In the genomic region with DNA sequence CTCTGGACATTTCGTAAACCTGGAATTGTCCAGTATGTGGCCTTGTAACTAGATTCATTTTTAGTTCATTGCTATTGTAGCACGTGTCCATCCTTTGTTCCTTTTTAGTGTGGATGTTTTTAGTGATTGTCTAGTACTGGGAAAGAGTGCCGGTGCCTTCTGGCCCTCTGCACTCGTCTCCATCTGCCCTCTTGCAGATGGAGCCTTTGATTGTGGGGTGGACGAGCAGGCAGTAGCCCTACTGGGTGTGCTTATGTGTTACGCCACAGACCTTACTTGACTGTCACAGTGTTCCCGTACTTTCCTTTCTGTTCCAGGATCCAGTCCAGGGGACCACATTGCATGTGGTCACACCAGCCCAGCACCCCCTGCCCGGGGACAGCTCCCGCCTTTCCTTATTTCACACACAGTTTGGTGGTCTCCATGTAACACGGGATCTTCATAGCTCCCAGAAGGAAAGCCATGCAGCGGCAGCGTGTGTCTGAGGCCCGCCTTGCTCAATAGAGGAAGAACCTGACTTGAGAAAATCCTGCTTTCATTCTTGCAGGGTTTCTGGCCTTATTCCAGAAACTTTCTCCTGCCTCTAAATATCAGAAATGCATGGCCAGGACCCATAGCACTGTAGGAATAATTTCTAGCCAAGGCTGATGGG, we compare ENCODE assay signal across 17 cellular contexts. TPM values are rescaled to one million over a fixed set of nuclear protein-coding genes. Genes with fewer than 3 reads are reported as not detected.
DNase-seq lines count a peak whose midpoint lies in the region; ATAC-seq and TF ChIP-seq lines count a peak whose summit lies in the region.
"Had no signal": no experiment of that assay in that cellular context is flagged by ENCODE, and none has a peak within 500 bp of the region (broad histone marks: within the 10 kb centered on the region; RNA-seq: fewer than 3 reads in every experiment).

No MANE protein-coding gene starts in this region.

- no peak overlapping the region for H3K4me3 Mint-ChIP-seq in activated T-cell treated with anti-CD3 and anti-CD28 coated beads, Interleukin-2, amount 50 U/mL, for 72 hours
- H3K4me3 Mint-ChIP-seq in activated T-cell treated with anti-CD3 and anti-CD28 coated beads, Interleukin-2, amount 50 U/mL, for 4 hours: no peak overlapping the region
- H3K4me3 Mint-ChIP-seq: activated naive CD8-positive, alpha-beta T cell treated with anti-CD3 and anti-CD28 coated beads, Interleukin-2, amount 10 ng/mL, durations not matched to agents 7 days and 5 days; IgD-negative memory B cell; naive thymus-derived CD4-positive, alpha-beta T cell; T-helper 1 cell treated with Interleukin-12 subunit alpha and Interleukin-12 subunit beta and Interleukin-4 antibody, amounts not matched to agents 30 μg/mL and 1 μg/mL, for 36 hours had no signal

- H3K27me3 Mint-ChIP-seq in activated T-cell treated with anti-CD3 and anti-CD28 coated beads, Interleukin-2, amount 50 U/mL, for 72 hours (ENCODE audit: low read depth): no peaks in the 10 kb centered on the region
- no peaks in the 10 kb centered on the region for H3K27me3 Mint-ChIP-seq in activated T-cell treated with anti-CD3 and anti-CD28 coated beads, Interleukin-2, amount 50 U/mL, for 4 hours (ENCODE audit: low read depth)
- H3K27me3 Mint-ChIP-seq: activated naive CD8-positive, alpha-beta T cell treated with anti-CD3 and anti-CD28 coated beads, Interleukin-2, amount 10 ng/mL, durations not matched to agents 7 days and 5 days; naive thymus-derived CD4-positive, alpha-beta T cell had no signal

- no peak for DNase-seq in activated T-cell treated with anti-CD3 and anti-CD28 coated beads, Interleukin-2, amount 50 U/mL, for 72 hours
- DNase-seq in activated T-cell treated with anti-CD3 and anti-CD28 coated beads, Interleukin-2, amount 50 U/mL, for 4 hours: no peak
- DNase-seq in SHP77 treated with DMSO at 0.1 percent for 48 hours (lab: John Stamatoyannopoulos, UW) (peak; percentile 34), fibroblast of pulmonary artery (ENCODE audit: low read depth) (peak; percentile 36), NCI-H2081 (lab: John Stamatoyannopoulos, UW) (no peak)
- DNase-seq in stimulated activated CD4-positive, alpha-beta T cell treated with anti-CD3 and anti-CD28 coated beads, Interleukin-2, amount 100 ng/mL, for 24 hours: no peak
- DNase-seq in stimulated activated CD4-positive, alpha-beta T cell treated with anti-CD3 and anti-CD28 coated beads, Interleukin-12 subunit alpha, Interleukin-12 subunit beta, amount 100 ng/mL, for 4 hours: no peak
- DNase-seq: activated CD8-positive, alpha-beta memory T cell treated with anti-CD3 and anti-CD28 coated beads, Interleukin-2, amount 50 U/mL, for 4 hours; activated naive CD8-positive, alpha-beta T cell treated with anti-CD3 and anti-CD28 coated beads, Interleukin-2, amount 10 ng/mL, durations not matched to agents 7 days and 5 days; central memory CD4-positive, alpha-beta T cell; lower lobe of right lung; naive thymus-derived CD4-positive, alpha-beta T cell; NCI-H1092; NCI-H748 treated with DMSO at 0.1 percent for 48 hours had no signal

- TF ChIP-seq CTCF in fibroblast of pulmonary artery (IDR thresholded peaks at IDR 0.05; ENCODE audit: low read length, missing control alignments): no peak

- peaks cover 0 to 2% of the 10 kb centered on the region in 2 donors for H3K36me3 Mint-ChIP-seq in activated T-cell treated with anti-CD3 and anti-CD28 coated beads, Interleukin-2, amount 50 U/mL, for 72 hours (ENCODE audit: insufficient read depth in 2 of 2)
- peaks cover 3% of the 10 kb centered on the region for H3K36me3 Mint-ChIP-seq in activated T-cell treated with anti-CD3 and anti-CD28 coated beads, Interleukin-2, amount 50 U/mL, for 4 hours (ENCODE audit: insufficient read depth)

- no peak overlapping the region for H3K4me3 ChIP-seq in fibroblast of pulmonary artery (replicated peaks; ENCODE audit: low read depth, low read length)
- H3K4me3 ChIP-seq: lower lobe of right lung had no signal

- H3K27ac Mint-ChIP-seq in activated T-cell treated with anti-CD3 and anti-CD28 coated beads, Interleukin-2, amount 50 U/mL, for 72 hours: peak overlapping the region; percentile 55
- H3K27ac Mint-ChIP-seq: activated naive CD8-positive, alpha-beta T cell treated with anti-CD3 and anti-CD28 coated beads, Interleukin-2, amount 10 ng/mL, durations not matched to agents 7 days and 5 days; IgD-negative memory B cell; T-helper 1 cell treated with Interleukin-12 subunit alpha and Interleukin-12 subunit beta and Interleukin-4 antibody, amounts not matched to agents 30 μg/mL and 1 μg/mL, for 36 hours had no signal

- peak overlapping the region; percentile 1 for H3K27ac ChIP-seq in temporal lobe (ENCODE audit: low read depth, low read length)
- H3K27ac ChIP-seq: lower lobe of right lung had no signal

- no peak for ATAC-seq in activated T-cell treated with anti-CD3 and anti-CD28 coated beads, Interleukin-2, amount 50 U/mL, for 72 hours (replicated peaks in 1 of 2)
- no peak for ATAC-seq in activated T-cell treated with anti-CD3 and anti-CD28 coated beads, Interleukin-2, amount 50 U/mL, for 4 hours
- ATAC-seq: lower lobe of right lung; naive thymus-derived CD4-positive, alpha-beta T cell had no signal

- peaks cover 23% of the 10 kb centered on the region for H3K4me1 Mint-ChIP-seq in activated T-cell treated with anti-CD3 and anti-CD28 coated beads, Interleukin-2, amount 50 U/mL, for 72 hours (ENCODE audit: low read depth)
- H3K4me1 Mint-ChIP-seq in activated T-cell treated with anti-CD3 and anti-CD28 coated beads, Interleukin-2, amount 50 U/mL, for 4 hours (ENCODE audit: low read depth): peaks cover 10% of the 10 kb centered on the region
- H3K4me1 Mint-ChIP-seq: activated naive CD8-positive, alpha-beta T cell treated with anti-CD3 and anti-CD28 coated beads, Interleukin-2, amount 10 ng/mL, durations not matched to agents 7 days and 5 days had no signal

- no peaks in the 10 kb centered on the region for H3K9me3 Mint-ChIP-seq in activated T-cell treated with anti-CD3 and anti-CD28 coated beads, Interleukin-2, amount 50 U/mL, for 72 hours
- no peaks in the 10 kb centered on the region for H3K9me3 Mint-ChIP-seq in activated T-cell treated with anti-CD3 and anti-CD28 coated beads, Interleukin-2, amount 50 U/mL, for 4 hours
- H3K9me3 Mint-ChIP-seq: activated naive CD8-positive, alpha-beta T cell treated with anti-CD3 and anti-CD28 coated beads, Interleukin-2, amount 10 ng/mL, durations not matched to agents 7 days and 5 days; IgD-negative memory B cell; naive thymus-derived CD4-positive, alpha-beta T cell; T-helper 1 cell treated with Interleukin-12 subunit alpha and Interleukin-12 subunit beta and Interleukin-4 antibody, amounts not matched to agents 30 μg/mL and 1 μg/mL, for 36 hours had no signal

RNA-seq across cellular contexts. Expression of gene KIAA0513, which starts 8.9 kb away (rescaled TPM):
- 10 to 100 TPM; 10.6 to 14.5 TPM for total RNA-seq in activated T-cell treated with anti-CD3 and anti-CD28 coated beads, Interleukin-2, amount 50 U/mL, for 72 hours
- total RNA-seq in activated T-cell treated with anti-CD3 and anti-CD28 coated beads, Interleukin-2, amount 50 U/mL, for 4 hours: 10 to 100 TPM; 13.6 to 19.6 (median 17.6) TPM
- 42.0 TPM for total RNA-seq in temporal lobe

RNA-seq across cellular contexts. Expression of gene ZDHHC7, which starts 25.2 kb away (rescaled TPM):
- total RNA-seq in activated T-cell treated with anti-CD3 and anti-CD28 coated beads, Interleukin-2, amount 50 U/mL, for 72 hours: 10 to 100 TPM; 27.5 to 33.7 TPM
- total RNA-seq in activated T-cell treated with anti-CD3 and anti-CD28 coated beads, Interleukin-2, amount 50 U/mL, for 4 hours: 10 to 100 TPM; 27.2 to 34.6 (median 31.8) TPM
- 16.7 TPM for total RNA-seq in temporal lobe

Comparison
In these comparisons a context has a peak if more than half of its experiments do, and no peak if none do; other contexts are left out.
1. DNase-seq: peak in SHP77 treated with DMSO at 0.1 percent for 48 hours (single experiment) and fibroblast of pulmonary artery (single experiment); none in activated T-cell treated with anti-CD3 and anti-CD28 coated beads, Interleukin-2, amount 50 U/mL, for 72 hours (0 of 2), activated T-cell treated with anti-CD3 and anti-CD28 coated beads, Interleukin-2, amount 50 U/mL, for 4 hours (single experiment), NCI-H2081 (0 of 2), stimulated activated CD4-positive, alpha-beta T cell treated with anti-CD3 and anti-CD28 coated beads, Interleukin-2, amount 100 ng/mL, for 24 hours (0 of 2) and stimulated activated CD4-positive, alpha-beta T cell treated with anti-CD3 and anti-CD28 coated beads, Interleukin-12 subunit alpha, Interleukin-12 subunit beta, amount 100 ng/mL, for 4 hours (single experiment).